2 cellular contexts compared by ENCODE assay signal in genomic region chr2:68303902-68304272, GRCh38. TPM values are rescaled to one million over a fixed set of nuclear protein-coding genes. Genes with fewer than 3 reads are reported as not detected.
"Had no signal": no experiment of that assay in that cellular context is flagged by ENCODE, and none has a peak within 500 bp of the region (broad histone marks: within the 10 kb centered on the region; RNA-seq: fewer than 3 reads in every experiment).

No MANE protein-coding gene starts in this region.

RNA-seq across cellular contexts. Expression of gene CNRIP1, which starts 15.9 kb away (rescaled TPM):
- total RNA-seq: HT-29 had no signal
- polyA plus RNA-seq: IgD-negative memory B cell had no signal
